29 cellular contexts compared by ENCODE assay signal in genomic region chr9:3386753-3387152, GRCh38.
A peak's percentile ranks its signal among the peaks of the same experiment; 100 is the strongest.
DNase-seq lines count a peak whose midpoint lies in the region; TF ChIP-seq lines count a peak whose summit lies in the region.
"Had no signal": no experiment of that assay in that cellular context is flagged by ENCODE, and none has a peak within 500 bp of the region (broad histone marks: within the 10 kb centered on the region; RNA-seq: fewer than 3 reads in every experiment).

No MANE protein-coding gene starts in this region.

- peaks cover 41% of the 10 kb centered on the region for H3K36me3 Mint-ChIP-seq in activated CD4-positive, alpha-beta T cell treated with anti-CD3 and anti-CD28 coated beads, Interleukin-2, amount 10 ng/mL, durations not matched to agents 24 days and 14 days (ENCODE audit: low read depth)
- peaks cover 52% of the 10 kb centered on the region for H3K36me3 Mint-ChIP-seq in activated CD4-positive, alpha-beta T cell treated with anti-CD3 and anti-CD28 coated beads, Interleukin-2, amount 10 ng/mL, durations not matched to agents 7 days and 5 days (ENCODE audit: low read depth)
- H3K36me3 Mint-ChIP-seq in activated T-helper 1 cell treated with anti-CD3 and anti-CD28 coated beads, Interleukin-12 subunit alpha, Interleukin-12 subunit beta, Interleukin-2, Interleukin-4 antibody, amounts not matched to agents 30 ng/mL and 10 ng/mL and 1 ng/mL, durations not matched to agents 14 hours and 24 hours and 36 hours (ENCODE audit: low read depth): peaks cover 14% of the 10 kb centered on the region

- peak overlapping the region; percentile 59 for H3K27ac Mint-ChIP-seq in activated CD4-positive, alpha-beta T cell treated with anti-CD3 and anti-CD28 coated beads, Interleukin-2, amount 10 ng/mL, durations not matched to agents 24 days and 14 days
- no peak overlapping the region for H3K27ac Mint-ChIP-seq in activated CD4-positive, alpha-beta T cell treated with anti-CD3 and anti-CD28 coated beads, Interleukin-2, amount 10 ng/mL, durations not matched to agents 7 days and 5 days
- H3K27ac Mint-ChIP-seq in activated T-helper 1 cell treated with anti-CD3 and anti-CD28 coated beads, Interleukin-12 subunit alpha, Interleukin-12 subunit beta, Interleukin-2, Interleukin-4 antibody, amounts not matched to agents 30 ng/mL and 10 ng/mL and 1 ng/mL, durations not matched to agents 14 hours and 24 hours and 36 hours: no peak overlapping the region
- H3K27ac Mint-ChIP-seq: CD4-positive, alpha-beta T cell; nephron progenitor cell; T-cell had no signal

- peaks cover 31% of the 10 kb centered on the region for H3K9me3 Mint-ChIP-seq in activated CD4-positive, alpha-beta T cell treated with anti-CD3 and anti-CD28 coated beads, Interleukin-2, amount 10 ng/mL, durations not matched to agents 24 days and 14 days
- H3K9me3 Mint-ChIP-seq in activated CD4-positive, alpha-beta T cell treated with anti-CD3 and anti-CD28 coated beads, Interleukin-2, amount 10 ng/mL, durations not matched to agents 7 days and 5 days: peaks cover 23% of the 10 kb centered on the region
- H3K9me3 Mint-ChIP-seq in activated T-helper 1 cell treated with anti-CD3 and anti-CD28 coated beads, Interleukin-12 subunit alpha, Interleukin-12 subunit beta, Interleukin-2, Interleukin-4 antibody, amounts not matched to agents 30 ng/mL and 10 ng/mL and 1 ng/mL, durations not matched to agents 14 hours and 24 hours and 36 hours: peaks cover 33% of the 10 kb centered on the region

- H3K27me3 Mint-ChIP-seq in activated CD4-positive, alpha-beta T cell treated with anti-CD3 and anti-CD28 coated beads, Interleukin-2, amount 10 ng/mL, durations not matched to agents 24 days and 14 days: no peaks in the 10 kb centered on the region
- H3K27me3 Mint-ChIP-seq in activated CD4-positive, alpha-beta T cell treated with anti-CD3 and anti-CD28 coated beads, Interleukin-2, amount 10 ng/mL, durations not matched to agents 7 days and 5 days: no peaks in the 10 kb centered on the region
- H3K27me3 Mint-ChIP-seq in activated T-helper 1 cell treated with anti-CD3 and anti-CD28 coated beads, Interleukin-12 subunit alpha, Interleukin-12 subunit beta, Interleukin-2, Interleukin-4 antibody, amounts not matched to agents 30 ng/mL and 10 ng/mL and 1 ng/mL, durations not matched to agents 14 hours and 24 hours and 36 hours (ENCODE audit: insufficient read depth): no peaks in the 10 kb centered on the region
- H3K27me3 Mint-ChIP-seq: CD4-positive, alpha-beta T cell; T-cell had no signal

- H3K27me3 ChIP-seq in adrenal gland: no peaks in the 10 kb centered on the region
- H3K27me3 ChIP-seq: cardiac muscle cell, heart right ventricle, tibial nerve had no signal

- WGBS in adrenal gland, 4 donors: 82 to 98% (median 86%) methylated on average over 1 of the region's 1 CpG

- no peaks in the 10 kb centered on the region for H3K36me3 ChIP-seq in adrenal gland (replicated peaks in 1 of 2)
- H3K36me3 ChIP-seq: cardiac muscle cell had no signal

- no peak for TF ChIP-seq POLR2A in adrenal gland (IDR thresholded peaks at IDR 0.05)

- DNase-seq in activated CD4-positive, alpha-beta T cell treated with anti-CD3 and anti-CD28 coated beads, Interleukin-2, amount 10 ng/mL, durations not matched to agents 24 days and 14 days: no peak
- DNase-seq in activated CD4-positive, alpha-beta T cell treated with anti-CD3 and anti-CD28 coated beads, Interleukin-2, amount 10 ng/mL, durations not matched to agents 7 days and 5 days: no peak
- DNase-seq in GM12865 (ENCODE audit: low read depth) (peak; percentile 21), cardiac fibroblast (ENCODE audit: low read depth in 2 of 2) (peak; percentile 11 to 28), OCI-M2 (lab: John Stamatoyannopoulos, UW; ENCODE audit: unreplicated experiment) (no peak), adrenal gland (no peak)
- no peak for DNase-seq in activated T-helper 1 cell treated with anti-CD3 and anti-CD28 coated beads, Interleukin-12 subunit alpha, Interleukin-12 subunit beta, Interleukin-2, Interleukin-4 antibody, amounts not matched to agents 30 ng/mL and 10 ng/mL and 1 ng/mL, durations not matched to agents 14 hours and 24 hours and 36 hours (ENCODE audit: low spot score)
- no peak for DNase-seq in activated CD8-positive, alpha-beta memory T cell treated with anti-CD3 and anti-CD28 coated beads, Interleukin-2, amount 50 U/mL, for 4 hours
- DNase-seq: AML-193; amniotic stem cell; CD4-positive, alpha-beta T cell; DMS153; effector memory CD4-positive, alpha-beta T cell; erythroblast; foreskin melanocyte; heart right ventricle; mucosa of descending colon; NCI-H1105 treated with DMSO at 0.1 percent for 48 hours; NCI-H2081; NCI-H2227 treated with DMSO at 0.1 percent for 48 hours; NCI-H748 treated with DMSO at 0.1 percent for 48 hours; nephron progenitor cell; retina; small intestine; T-cell had no signal

- H3K4me1 Mint-ChIP-seq in activated CD4-positive, alpha-beta T cell treated with anti-CD3 and anti-CD28 coated beads, Interleukin-2, amount 10 ng/mL, durations not matched to agents 24 days and 14 days: peaks cover 17% of the 10 kb centered on the region
- peaks cover 20% of the 10 kb centered on the region for H3K4me1 Mint-ChIP-seq in activated CD4-positive, alpha-beta T cell treated with anti-CD3 and anti-CD28 coated beads, Interleukin-2, amount 10 ng/mL, durations not matched to agents 7 days and 5 days
- peaks cover 28% of the 10 kb centered on the region for H3K4me1 Mint-ChIP-seq in activated T-helper 1 cell treated with anti-CD3 and anti-CD28 coated beads, Interleukin-12 subunit alpha, Interleukin-12 subunit beta, Interleukin-2, Interleukin-4 antibody, amounts not matched to agents 30 ng/mL and 10 ng/mL and 1 ng/mL, durations not matched to agents 14 hours and 24 hours and 36 hours (ENCODE audit: low read depth)
- H3K4me1 Mint-ChIP-seq: nephron progenitor cell had no signal

- CTCF ChIA-PET in activated CD4-positive, alpha-beta T cell treated with anti-CD3 and anti-CD28 coated beads, Interleukin-2, amount 10 ng/mL, durations not matched to agents 7 days and 5 days (lab: Charles Lee): interaction anchor here (1.0 kb wide), 1 partner anchor 284 kb away, joined by 3 read pairs; no protein-coding TSS in a partner anchor

- H3K4me3 Mint-ChIP-seq in activated CD4-positive, alpha-beta T cell treated with anti-CD3 and anti-CD28 coated beads, Interleukin-2, amount 10 ng/mL, durations not matched to agents 24 days and 14 days: peak overlapping the region; percentile 56
- no peak overlapping the region for H3K4me3 Mint-ChIP-seq in activated CD4-positive, alpha-beta T cell treated with anti-CD3 and anti-CD28 coated beads, Interleukin-2, amount 10 ng/mL, durations not matched to agents 7 days and 5 days
- H3K4me3 Mint-ChIP-seq in activated T-helper 1 cell treated with anti-CD3 and anti-CD28 coated beads, Interleukin-12 subunit alpha, Interleukin-12 subunit beta, Interleukin-2, Interleukin-4 antibody, amounts not matched to agents 30 ng/mL and 10 ng/mL and 1 ng/mL, durations not matched to agents 14 hours and 24 hours and 36 hours: peak overlapping the region; percentile 38
- H3K4me3 Mint-ChIP-seq: CD4-positive, alpha-beta T cell; nephron progenitor cell; T-cell had no signal

- H3K4me3 ChIP-seq in GM12865 (ENCODE audit: low read depth, low read length) (no peak overlapping the region), cardiac fibroblast (replicated peaks in 1 of 2; ENCODE audit: low read depth in 2 of 2, low read length in 2 of 2) (no peak overlapping the region), adrenal gland (no peak overlapping the region)
- H3K4me3 ChIP-seq: cardiac muscle cell, coronary artery, heart right ventricle, lung, mucosa of descending colon, tibial nerve had no signal

- POLR2A ChIA-PET in activated CD4-positive, alpha-beta T cell treated with anti-CD3 and anti-CD28 coated beads, Interleukin-2, amount 10 ng/mL, durations not matched to agents 7 days and 5 days (lab: Charles Lee): no interaction called here

- H3K27ac ChIP-seq in adrenal gland: no peak overlapping the region
- H3K27ac ChIP-seq: cardiac muscle cell, coronary artery, heart right ventricle, tibial nerve had no signal

- intact Hi-C loops in activated CD4-positive, alpha-beta T cell treated with anti-CD3 and anti-CD28 coated beads, Interleukin-2, amount 10 ng/mL, durations not matched to agents 24 days and 14 days (cut with micrococcal nuclease): loop anchor here (1.0 to 10.0 kb wide), 6 partner anchors 12 to 358 kb away; no protein-coding TSS in a partner anchor
- intact Hi-C loops in activated T-helper 1 cell treated with anti-CD3 and anti-CD28 coated beads, Interleukin-12 subunit alpha, Interleukin-12 subunit beta, Interleukin-2, Interleukin-4 antibody, amounts not matched to agents 30 ng/mL and 10 ng/mL and 1 ng/mL, durations not matched to agents 14 hours and 24 hours and 36 hours (cut with micrococcal nuclease): loop anchor here (1.0 to 10.0 kb wide), 12 partner anchors 44 to 1596 kb away; partner anchors contain the start of genes PLPP6, PUM3, SMARCA2 and SPATA6L
- intact Hi-C loops in adrenal gland (cut with DNase I): no loop called here

- H3K4me1 ChIP-seq in adrenal gland (replicated peaks in 1 of 2): no peaks in the 10 kb centered on the region

- TF ChIP-seq CTCF in GM12865 (IDR thresholded peaks at IDR 0.05; ENCODE audit: insufficient read depth, low read depth, low read length, missing control alignments) (no peak), cardiac fibroblast (IDR thresholded peaks at IDR 0.05; ENCODE audit: low read depth, low read length) (no peak), adrenal gland (IDR thresholded peaks at IDR 0.05) (no peak)

- H3K9me3 ChIP-seq in adrenal gland (replicated peaks in 1 of 3): no peaks in the 10 kb centered on the region
- H3K9me3 ChIP-seq: mucosa of descending colon had no signal

Comparison
In these comparisons a context has a peak if more than half of its experiments do, and no peak if none do; other contexts are left out.
1. DNase-seq: peak in GM12865 (single experiment) and cardiac fibroblast (2 of 2); none in activated CD4-positive, alpha-beta T cell treated with anti-CD3 and anti-CD28 coated beads, Interleukin-2, amount 10 ng/mL, durations not matched to agents 24 days and 14 days (single experiment), activated CD4-positive, alpha-beta T cell treated with anti-CD3 and anti-CD28 coated beads, Interleukin-2, amount 10 ng/mL, durations not matched to agents 7 days and 5 days (single experiment), activated T-helper 1 cell treated with anti-CD3 and anti-CD28 coated beads, Interleukin-12 subunit alpha, Interleukin-12 subunit beta, Interleukin-2, Interleukin-4 antibody, amounts not matched to agents 30 ng/mL and 10 ng/mL and 1 ng/mL, durations not matched to agents 14 hours and 24 hours and 36 hours (single experiment), activated CD8-positive, alpha-beta memory T cell treated with anti-CD3 and anti-CD28 coated beads, Interleukin-2, amount 50 U/mL, for 4 hours (single experiment), OCI-M2 (single experiment) and adrenal gland (0 of 7).
2. intact Hi-C loops: an anchor here in activated CD4-positive, alpha-beta T cell treated with anti-CD3 and anti-CD28 coated beads, Interleukin-2, amount 10 ng/mL, durations not matched to agents 24 days and 14 days (1.0 to 10.0 kb wide) and activated T-helper 1 cell treated with anti-CD3 and anti-CD28 coated beads, Interleukin-12 subunit alpha, Interleukin-12 subunit beta, Interleukin-2, Interleukin-4 antibody, amounts not matched to agents 30 ng/mL and 10 ng/mL and 1 ng/mL, durations not matched to agents 14 hours and 24 hours and 36 hours (1.0 to 10.0 kb wide); none called in adrenal gland.